8 cellular contexts compared by ENCODE assay signal in the genomic region with DNA sequence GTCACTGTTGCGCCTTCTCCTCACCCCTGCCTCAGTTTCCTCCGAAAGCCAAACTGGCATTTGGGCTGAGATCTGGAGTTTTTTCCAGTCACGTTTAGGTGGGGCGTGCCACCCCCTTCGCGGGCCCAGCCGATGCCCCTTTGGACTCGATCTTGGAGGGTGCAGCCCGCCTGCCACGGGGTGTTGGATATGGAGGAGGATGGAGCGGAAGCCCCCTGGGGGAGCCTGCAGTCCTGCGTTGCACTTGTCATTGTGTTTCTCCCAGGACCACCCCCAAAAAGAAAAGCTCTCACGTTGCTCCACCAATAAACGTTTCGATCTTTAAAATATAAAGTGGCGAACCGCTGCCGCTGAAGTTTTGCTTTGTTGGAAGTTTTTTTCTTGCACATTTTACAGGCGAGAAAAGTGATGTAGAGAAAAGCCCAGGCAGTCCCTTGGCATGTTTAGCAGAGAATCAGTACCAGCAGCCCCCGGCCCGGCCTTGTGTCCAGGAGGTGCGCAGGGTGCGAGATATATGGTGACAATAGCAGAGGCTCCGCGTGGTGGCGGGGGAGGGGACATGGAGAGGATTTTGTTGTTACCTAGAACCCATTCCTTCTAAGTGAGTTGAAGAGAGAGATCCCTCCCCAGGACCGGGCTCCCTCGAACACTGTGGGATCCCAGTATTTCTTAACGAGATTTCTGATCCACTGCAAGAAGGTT. TPM values are rescaled to one million over a fixed set of nuclear protein-coding genes. Genes with fewer than 3 reads are reported as not detected.
DNase-seq lines count a peak whose midpoint lies in the region; ATAC-seq lines count a peak whose summit lies in the region.

No MANE protein-coding gene starts in this region.

- in situ Hi-C loops in G401 (cut with HindIII; ENCODE audit: low sequenced_read_pairs): no loop called here

- no peaks in the 10 kb centered on the region for H3K36me3 Mint-ChIP-seq in activated naive CD4-positive, alpha-beta T cell treated with anti-CD3 and anti-CD28 coated beads, Interleukin-2, amount 10 ng/mL, durations not matched to agents 7 days and 5 days
- H3K36me3 Mint-ChIP-seq in stimulated activated naive B cell treated with anti-CD40 and anti-IgM and Interleukin-4, amounts not matched to agents 10 μg/mL and 1 μg/mL and 100 μg/mL, for 72 hours: no peaks in the 10 kb centered on the region

- DNase-seq in HuH-7 (ENCODE audit: low spot score) (peak; percentile 26), G401 (ENCODE audit: low spot score) (no peak), SKM-1 (lab: John Stamatoyannopoulos, UW; ENCODE audit: unreplicated experiment) (no peak), NCI-H1092 (lab: John Stamatoyannopoulos, UW) (no peak)
- peak; percentile 27 for DNase-seq in activated naive CD4-positive, alpha-beta T cell treated with anti-CD3 and anti-CD28 coated beads, Interleukin-2, amount 10 ng/mL, durations not matched to agents 7 days and 5 days
- DNase-seq in stimulated activated naive B cell treated with anti-CD40 and anti-IgM and Interleukin-4, amounts not matched to agents 10 μg/mL and 1 μg/mL and 100 μg/mL, for 72 hours: no peak

- H3K79me2 ChIP-seq in ACC112 (ENCODE audit: control insufficient read depth, insufficient read depth, low read length, unreplicated experiment): peaks cover 25% of the 10 kb centered on the region

- peak overlapping the region; percentile 63 for H3K27ac Mint-ChIP-seq in activated naive CD4-positive, alpha-beta T cell treated with anti-CD3 and anti-CD28 coated beads, Interleukin-2, amount 10 ng/mL, durations not matched to agents 7 days and 5 days
- no peak overlapping the region for H3K27ac Mint-ChIP-seq in stimulated activated naive B cell treated with anti-CD40 and anti-IgM and Interleukin-4, amounts not matched to agents 10 μg/mL and 1 μg/mL and 100 μg/mL, for 72 hours

- H3K36me3 ChIP-seq in ACC112 (ENCODE audit: insufficient read depth, low read length): no peaks in the 10 kb centered on the region

- no peak overlapping the region for H3K27ac ChIP-seq in ACC112 (ENCODE audit: low read depth, low read length)

- peaks cover 17% of the 10 kb centered on the region for H3K4me1 ChIP-seq in ACC112 (ENCODE audit: control insufficient read depth, insufficient read depth, low read length, unreplicated experiment)

- no peaks in the 10 kb centered on the region for H3K9me3 Mint-ChIP-seq in activated naive CD4-positive, alpha-beta T cell treated with anti-CD3 and anti-CD28 coated beads, Interleukin-2, amount 10 ng/mL, durations not matched to agents 7 days and 5 days
- H3K9me3 Mint-ChIP-seq in stimulated activated naive B cell treated with anti-CD40 and anti-IgM and Interleukin-4, amounts not matched to agents 10 μg/mL and 1 μg/mL and 100 μg/mL, for 72 hours: peaks cover 0 to 1% of the 10 kb centered on the region in 2 donors

- no peaks in the 10 kb centered on the region for H3K27me3 ChIP-seq in ACC112 (ENCODE audit: insufficient read depth, low read length)

- CTCF ChIA-PET in activated naive CD4-positive, alpha-beta T cell treated with anti-CD3 and anti-CD28 coated beads, Interleukin-2, amount 10 ng/mL, durations not matched to agents 7 days and 5 days (lab: Charles Lee): interaction anchor here (1.2 to 7.5 kb wide), 2 partner anchors 10 to 59 kb away, joined by 3 to 54 read pairs; no protein-coding TSS in a partner anchor

- H3K27me3 Mint-ChIP-seq in activated naive CD4-positive, alpha-beta T cell treated with anti-CD3 and anti-CD28 coated beads, Interleukin-2, amount 10 ng/mL, durations not matched to agents 7 days and 5 days: peaks cover 53% of the 10 kb centered on the region
- H3K27me3 Mint-ChIP-seq in stimulated activated naive B cell treated with anti-CD40 and anti-IgM and Interleukin-4, amounts not matched to agents 10 μg/mL and 1 μg/mL and 100 μg/mL, for 72 hours: peaks cover 47 to 63% of the 10 kb centered on the region in 2 donors

- H3K4me3 ChIP-seq in ACC112 (ENCODE audit: low read depth, low read length) (peak overlapping the region; percentile 81), iPS-18c (ENCODE audit: insufficient read depth, low read depth, low read length) (peak overlapping the region; percentile 93)

- peak overlapping the region; percentile 82 for H2AFZ ChIP-seq in ACC112 (ENCODE audit: low read length, unreplicated experiment)

- H3K4me1 Mint-ChIP-seq in activated naive CD4-positive, alpha-beta T cell treated with anti-CD3 and anti-CD28 coated beads, Interleukin-2, amount 10 ng/mL, durations not matched to agents 7 days and 5 days: peaks cover 39% of the 10 kb centered on the region
- H3K4me1 Mint-ChIP-seq in stimulated activated naive B cell treated with anti-CD40 and anti-IgM and Interleukin-4, amounts not matched to agents 10 μg/mL and 1 μg/mL and 100 μg/mL, for 72 hours: peaks cover 20 to 35% of the 10 kb centered on the region in 2 donors

- peak overlapping the region; percentile 77 for H3K4me3 Mint-ChIP-seq in activated naive CD4-positive, alpha-beta T cell treated with anti-CD3 and anti-CD28 coated beads, Interleukin-2, amount 10 ng/mL, durations not matched to agents 7 days and 5 days
- H3K4me3 Mint-ChIP-seq in stimulated activated naive B cell treated with anti-CD40 and anti-IgM and Interleukin-4, amounts not matched to agents 10 μg/mL and 1 μg/mL and 100 μg/mL, for 72 hours: peak overlapping the region; percentile 82 to 91

- no peak for ATAC-seq in stimulated activated naive B cell treated with anti-CD40 and anti-IgM and Interleukin-4, amounts not matched to agents 10 μg/mL and 1 μg/mL and 100 μg/mL, for 72 hours (replicated peaks)

- no peaks in the 10 kb centered on the region for H3K9me3 ChIP-seq in iPS-18c (ENCODE audit: control insufficient read depth, insufficient read depth, low read length)

RNA-seq across cellular contexts. Expression of a gene that starts 0.7 kb away (rescaled TPM):
- 160 and 221 TPM in 2 replicates for total RNA-seq in G401 (2014; rRNA removed; shearing (Covaris generic))

Comparison
In these comparisons a context has a peak if more than half of its experiments do, and no peak if none do; other contexts are left out.
1. DNase-seq: peak in HuH-7 (single experiment) and activated naive CD4-positive, alpha-beta T cell treated with anti-CD3 and anti-CD28 coated beads, Interleukin-2, amount 10 ng/mL, durations not matched to agents 7 days and 5 days (single experiment); none in stimulated activated naive B cell treated with anti-CD40 and anti-IgM and Interleukin-4, amounts not matched to agents 10 μg/mL and 1 μg/mL and 100 μg/mL, for 72 hours (single experiment), G401 (single experiment), SKM-1 (single experiment) and NCI-H1092 (single experiment).